In the genomic region with DNA sequence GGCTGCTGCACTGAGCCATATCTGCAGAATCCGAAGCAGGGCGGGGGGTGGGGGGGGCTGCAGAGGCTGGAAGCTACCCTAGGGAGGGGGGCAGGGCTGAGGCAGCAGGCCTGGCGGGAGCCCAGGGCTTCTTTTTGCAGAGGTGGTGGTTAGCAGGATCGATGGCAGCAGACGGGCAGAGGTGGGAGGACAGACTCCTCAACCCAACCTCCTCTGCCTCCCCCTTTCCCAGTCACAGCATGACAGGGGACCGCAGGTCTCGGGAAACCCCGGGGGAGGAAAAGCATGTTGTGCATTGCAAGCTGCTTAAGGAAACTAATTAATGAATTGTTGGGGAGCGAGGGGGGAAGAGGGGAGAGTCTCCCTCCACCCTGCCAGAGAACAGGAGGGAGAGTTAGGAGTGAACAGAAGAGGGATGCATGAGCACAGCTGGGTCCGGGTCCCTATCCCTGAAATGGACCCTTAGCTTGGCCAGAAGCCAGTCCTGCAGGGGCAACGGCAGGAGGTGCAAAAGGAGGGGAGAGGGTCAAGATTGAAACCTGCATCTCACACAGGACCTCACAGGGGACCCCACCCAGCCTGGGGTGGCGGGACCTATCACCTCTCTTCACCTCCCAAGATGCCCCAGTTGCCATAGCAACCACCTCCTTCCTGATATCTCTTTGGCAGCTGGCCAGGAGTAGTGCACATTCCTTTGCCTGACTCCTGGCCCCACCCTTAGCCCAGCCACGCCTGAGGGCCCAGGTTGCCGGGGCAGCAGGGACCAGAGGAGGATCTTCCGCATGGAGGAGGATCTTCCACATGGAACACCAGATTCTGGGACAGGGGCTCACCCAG, we compare ENCODE assay signal across 1 cellular context.
TF ChIP-seq lines count a peak whose summit lies in the region.

No MANE protein-coding gene starts in this region.

TF ChIP-seq in SK-N-SH, 30 proteins besides CTCF, POLR2A, EP300 and RAD21 (continued from another document):
- TF ChIP-seq YY1 (IDR thresholded peaks at IDR 0.05; ENCODE audit: low read depth) (no peak), FOXJ3 (CRISPR knock-in tag; IDR thresholded peaks at IDR 0.05) (no peak), FOSL2 (IDR thresholded peaks at IDR 0.05; ENCODE audit: borderline replicate concordance, low read depth) (no peak), CHD2 (IDR thresholded peaks at IDR 0.05; ENCODE audit: low read length, partially characterized antibody) (no peak), TAF1 (IDR thresholded peaks at IDR 0.05; ENCODE audit: borderline replicate concordance, low read depth, low read length) (no peak)
- TF ChIP-seq, protein P1, sequence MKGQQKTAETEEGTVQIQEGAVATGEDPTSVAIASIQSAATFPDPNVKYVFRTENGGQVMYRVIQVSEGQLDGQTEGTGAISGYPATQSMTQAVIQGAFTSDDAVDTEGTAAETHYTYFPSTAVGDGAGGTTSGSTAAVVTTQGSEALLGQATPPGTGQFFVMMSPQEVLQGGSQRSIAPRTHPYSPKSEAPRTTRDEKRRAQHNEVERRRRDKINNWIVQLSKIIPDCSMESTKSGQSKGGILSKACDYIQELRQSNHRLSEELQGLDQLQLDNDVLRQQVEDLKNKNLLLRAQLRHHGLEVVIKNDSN (IDR thresholded peaks at IDR 0.05; ENCODE audit: borderline replicate concordance, low read depth): no peak
- TF ChIP-seq, protein P2, sequence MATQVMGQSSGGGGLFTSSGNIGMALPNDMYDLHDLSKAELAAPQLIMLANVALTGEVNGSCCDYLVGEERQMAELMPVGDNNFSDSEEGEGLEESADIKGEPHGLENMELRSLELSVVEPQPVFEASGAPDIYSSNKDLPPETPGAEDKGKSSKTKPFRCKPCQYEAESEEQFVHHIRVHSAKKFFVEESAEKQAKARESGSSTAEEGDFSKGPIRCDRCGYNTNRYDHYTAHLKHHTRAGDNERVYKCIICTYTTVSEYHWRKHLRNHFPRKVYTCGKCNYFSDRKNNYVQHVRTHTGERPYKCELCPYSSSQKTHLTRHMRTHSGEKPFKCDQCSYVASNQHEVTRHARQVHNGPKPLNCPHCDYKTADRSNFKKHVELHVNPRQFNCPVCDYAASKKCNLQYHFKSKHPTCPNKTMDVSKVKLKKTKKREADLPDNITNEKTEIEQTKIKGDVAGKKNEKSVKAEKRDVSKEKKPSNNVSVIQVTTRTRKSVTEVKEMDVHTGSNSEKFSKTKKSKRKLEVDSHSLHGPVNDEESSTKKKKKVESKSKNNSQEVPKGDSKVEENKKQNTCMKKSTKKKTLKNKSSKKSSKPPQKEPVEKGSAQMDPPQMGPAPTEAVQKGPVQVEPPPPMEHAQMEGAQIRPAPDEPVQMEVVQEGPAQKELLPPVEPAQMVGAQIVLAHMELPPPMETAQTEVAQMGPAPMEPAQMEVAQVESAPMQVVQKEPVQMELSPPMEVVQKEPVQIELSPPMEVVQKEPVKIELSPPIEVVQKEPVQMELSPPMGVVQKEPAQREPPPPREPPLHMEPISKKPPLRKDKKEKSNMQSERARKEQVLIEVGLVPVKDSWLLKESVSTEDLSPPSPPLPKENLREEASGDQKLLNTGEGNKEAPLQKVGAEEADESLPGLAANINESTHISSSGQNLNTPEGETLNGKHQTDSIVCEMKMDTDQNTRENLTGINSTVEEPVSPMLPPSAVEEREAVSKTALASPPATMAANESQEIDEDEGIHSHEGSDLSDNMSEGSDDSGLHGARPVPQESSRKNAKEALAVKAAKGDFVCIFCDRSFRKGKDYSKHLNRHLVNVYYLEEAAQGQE (IDR thresholded peaks at IDR 0.05; ENCODE audit: low read depth, low read length): no peak
